11 cellular contexts compared by ENCODE assay signal in genomic region chr2:159064446-159065301, GRCh38.
DNase-seq lines count a peak whose midpoint lies in the region; ATAC-seq, FAIRE-seq and TF ChIP-seq lines count a peak whose summit lies in the region.
"Had no signal": no experiment of that assay in that cellular context is flagged by ENCODE, and none has a peak within 500 bp of the region (broad histone marks: within the 10 kb centered on the region; RNA-seq: fewer than 3 reads in every experiment).

No MANE protein-coding gene starts in this region.

- TF ChIP-seq CTCF in HEK293 (tag by site-specific recombination; IDR thresholded peaks at IDR 0.05), result no peak
- TF ChIP-seq CTCF in prostate gland (IDR thresholded peaks at IDR 0.05), result no peak
- TF ChIP-seq CTCF in body of pancreas (IDR thresholded peaks at IDR 0.05), result no peak
- no peak for TF ChIP-seq CTCF in D721Med (IDR thresholded peaks at IDR 0.05; ENCODE audit: insufficient read depth, missing control alignments)

- H3K4me1 ChIP-seq in HEK293 (ENCODE audit: control insufficient read depth, insufficient read depth, low read length) (peaks cover 22% of the 10 kb centered on the region), prostate gland (replicated peaks) (peaks cover 23% of the 10 kb centered on the region), body of pancreas (peaks cover 31% of the 10 kb centered on the region)

- 48% methylated on average over 5 of the region's 5 CpGs for WGBS in prostate gland
- 38 to 43% methylated on average over 5 of the region's 5 CpGs for WGBS in body of pancreas, 2 donors

- peak; percentile 64 for DNase-seq in SW480 (ENCODE audit: low spot score)
- DNase-seq in foreskin melanocyte, result peak; percentile 58
- no peak for DNase-seq in prostate gland (ENCODE audit: low spot score)
- no peak for DNase-seq in body of pancreas
- DNase-seq in NCI-H345 (lab: John Stamatoyannopoulos, UW), result no peak
- no peak for DNase-seq in D721Med (ENCODE audit: insufficient read length, low spot score)
- DNase-seq: activated gamma-delta T cell treated with Interleukin-2 at 50 U/mL for 16 hours, head of caudate nucleus, upper lobe of left lung had no signal

- POLR2A ChIA-PET in HEK293 (lab: Yijun Ruan, JAX), result interaction anchor here (0.9 to 1.0 kb wide), 2 partner anchors 97 to 111 kb away, joined by 3 read pairs; no protein-coding TSS in a partner anchor

- H3K27ac ChIP-seq in HEK293 (ENCODE audit: extremely low read depth, low read depth, low read length) (peak overlapping the region; percentile 79), prostate gland (peak overlapping the region; percentile 52 to 73), body of pancreas (peak overlapping the region in 2 of 4 donors; percentile 11 to 41)

- H3K9me3 ChIP-seq in HEK293 (ENCODE audit: control insufficient read depth, insufficient read depth, low read depth, low read length) (no peaks in the 10 kb centered on the region), prostate gland (no peaks in the 10 kb centered on the region), body of pancreas (no peaks in the 10 kb centered on the region)
- H3K9me3 ChIP-seq: upper lobe of left lung had no signal

- H3K27me3 ChIP-seq in prostate gland (replicated peaks; ENCODE audit: insufficient read depth) (no peaks in the 10 kb centered on the region), body of pancreas (no peaks in the 10 kb centered on the region)
- H3K27me3 ChIP-seq: upper lobe of left lung had no signal

- intact Hi-C loops in prostate gland (cut with DNase I) (no loop called here), body of pancreas (cut with DNase I) (no loop called here)

- H3K4me3 ChIP-seq in HEK293 (ENCODE audit: low read depth, low read length) (no peak overlapping the region), prostate gland (no peak overlapping the region), body of pancreas (no peak overlapping the region)
- H3K4me3 ChIP-seq: upper lobe of left lung had no signal

- H3K36me3 ChIP-seq in HEK293 (ENCODE audit: control insufficient read depth in 2 of 2, insufficient read depth in 1 of 2, low read length in 2 of 2) (peaks cover 0 to 5% of the 10 kb centered on the region in 2 experiments; a peak in 1 of 3 replicates), prostate gland (no peaks in the 10 kb centered on the region), body of pancreas (replicated peaks in 1 of 2; ENCODE audit: insufficient read depth in 1 of 2, low read depth in 2 of 2) (no peaks in the 10 kb centered on the region)

- FAIRE-seq in D721Med (lab: Jason Lieb, UNC), result no peak

- ATAC-seq in body of pancreas (no peak), GM19452 (IDR thresholded peaks at IDR 0.05; ENCODE audit: unreplicated experiment) (no peak)

- CTCF ChIA-PET in HEK293 (lab: Yijun Ruan, JAX), result interaction anchor here (1.1 to 2.1 kb wide), 2 partner anchors 19 to 54 kb away, joined by 4 to 6 read pairs; no protein-coding TSS in a partner anchor

- TF ChIP-seq POLR2A in prostate gland (IDR thresholded peaks at IDR 0.05), result no peak
- TF ChIP-seq POLR2A in body of pancreas (IDR thresholded peaks at IDR 0.05), result no peak

TF ChIP-seq in HEK293, 187 proteins besides CTCF, POLR2A, EP300 and RAD21 (continues in another document):
- TF ChIP-seq SCRT2 (tag by site-specific recombination; IDR thresholded peaks at IDR 0.05) (no peak), ZNF132 (tag by site-specific recombination; IDR thresholded peaks at IDR 0.05; ENCODE audit: borderline replicate concordance) (no peak), ZSCAN4 (tag by site-specific recombination; IDR thresholded peaks at IDR 0.05) (no peak), ZNF830 (tag by site-specific recombination; IDR thresholded peaks at IDR 0.05; ENCODE audit: low read depth) (no peak), ZNF626 (tag by site-specific recombination; IDR thresholded peaks at IDR 0.05) (no peak), ZNF274 (IDR thresholded peaks at IDR 0.05; ENCODE audit: low read length) (no peak), ZNF274 (tag by site-specific recombination; IDR thresholded peaks at IDR 0.05; ENCODE audit: borderline replicate concordance) (no peak), SCRT1 (tag by site-specific recombination; IDR thresholded peaks at IDR 0.05; ENCODE audit: borderline replicate concordance) (no peak), ZNF513 (tag by site-specific recombination; IDR thresholded peaks at IDR 0.05) (no peak), ZIC2 (tag by site-specific recombination; IDR thresholded peaks at IDR 0.05) (peak; percentile 90), ZBTB17 (tag by site-specific recombination; IDR thresholded peaks at IDR 0.05) (peak; percentile 56; the same call in 1 of the 2 replicates), ZBTB20 (tag by site-specific recombination; IDR thresholded peaks at IDR 0.05) (no peak), ZNF501 (tag by site-specific recombination; IDR thresholded peaks at IDR 0.05) (no peak)
- TF ChIP-seq, protein P1, sequence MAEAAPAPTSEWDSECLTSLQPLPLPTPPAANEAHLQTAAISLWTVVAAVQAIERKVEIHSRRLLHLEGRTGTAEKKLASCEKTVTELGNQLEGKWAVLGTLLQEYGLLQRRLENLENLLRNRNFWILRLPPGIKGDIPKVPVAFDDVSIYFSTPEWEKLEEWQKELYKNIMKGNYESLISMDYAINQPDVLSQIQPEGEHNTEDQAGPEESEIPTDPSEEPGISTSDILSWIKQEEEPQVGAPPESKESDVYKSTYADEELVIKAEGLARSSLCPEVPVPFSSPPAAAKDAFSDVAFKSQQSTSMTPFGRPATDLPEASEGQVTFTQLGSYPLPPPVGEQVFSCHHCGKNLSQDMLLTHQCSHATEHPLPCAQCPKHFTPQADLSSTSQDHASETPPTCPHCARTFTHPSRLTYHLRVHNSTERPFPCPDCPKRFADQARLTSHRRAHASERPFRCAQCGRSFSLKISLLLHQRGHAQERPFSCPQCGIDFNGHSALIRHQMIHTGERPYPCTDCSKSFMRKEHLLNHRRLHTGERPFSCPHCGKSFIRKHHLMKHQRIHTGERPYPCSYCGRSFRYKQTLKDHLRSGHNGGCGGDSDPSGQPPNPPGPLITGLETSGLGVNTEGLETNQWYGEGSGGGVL (tag by site-specific recombination; IDR thresholded peaks at IDR 0.05), result peak; percentile 57
- TF ChIP-seq, protein P2, sequence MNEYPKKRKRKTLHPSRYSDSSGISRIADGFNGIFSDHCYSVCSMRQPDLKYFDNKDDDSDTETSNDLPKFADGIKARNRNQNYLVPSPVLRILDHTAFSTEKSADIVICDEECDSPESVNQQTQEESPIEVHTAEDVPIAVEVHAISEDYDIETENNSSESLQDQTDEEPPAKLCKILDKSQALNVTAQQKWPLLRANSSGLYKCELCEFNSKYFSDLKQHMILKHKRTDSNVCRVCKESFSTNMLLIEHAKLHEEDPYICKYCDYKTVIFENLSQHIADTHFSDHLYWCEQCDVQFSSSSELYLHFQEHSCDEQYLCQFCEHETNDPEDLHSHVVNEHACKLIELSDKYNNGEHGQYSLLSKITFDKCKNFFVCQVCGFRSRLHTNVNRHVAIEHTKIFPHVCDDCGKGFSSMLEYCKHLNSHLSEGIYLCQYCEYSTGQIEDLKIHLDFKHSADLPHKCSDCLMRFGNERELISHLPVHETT (tag by site-specific recombination; IDR thresholded peaks at IDR 0.05), result no peak
- TF ChIP-seq, protein P3, sequence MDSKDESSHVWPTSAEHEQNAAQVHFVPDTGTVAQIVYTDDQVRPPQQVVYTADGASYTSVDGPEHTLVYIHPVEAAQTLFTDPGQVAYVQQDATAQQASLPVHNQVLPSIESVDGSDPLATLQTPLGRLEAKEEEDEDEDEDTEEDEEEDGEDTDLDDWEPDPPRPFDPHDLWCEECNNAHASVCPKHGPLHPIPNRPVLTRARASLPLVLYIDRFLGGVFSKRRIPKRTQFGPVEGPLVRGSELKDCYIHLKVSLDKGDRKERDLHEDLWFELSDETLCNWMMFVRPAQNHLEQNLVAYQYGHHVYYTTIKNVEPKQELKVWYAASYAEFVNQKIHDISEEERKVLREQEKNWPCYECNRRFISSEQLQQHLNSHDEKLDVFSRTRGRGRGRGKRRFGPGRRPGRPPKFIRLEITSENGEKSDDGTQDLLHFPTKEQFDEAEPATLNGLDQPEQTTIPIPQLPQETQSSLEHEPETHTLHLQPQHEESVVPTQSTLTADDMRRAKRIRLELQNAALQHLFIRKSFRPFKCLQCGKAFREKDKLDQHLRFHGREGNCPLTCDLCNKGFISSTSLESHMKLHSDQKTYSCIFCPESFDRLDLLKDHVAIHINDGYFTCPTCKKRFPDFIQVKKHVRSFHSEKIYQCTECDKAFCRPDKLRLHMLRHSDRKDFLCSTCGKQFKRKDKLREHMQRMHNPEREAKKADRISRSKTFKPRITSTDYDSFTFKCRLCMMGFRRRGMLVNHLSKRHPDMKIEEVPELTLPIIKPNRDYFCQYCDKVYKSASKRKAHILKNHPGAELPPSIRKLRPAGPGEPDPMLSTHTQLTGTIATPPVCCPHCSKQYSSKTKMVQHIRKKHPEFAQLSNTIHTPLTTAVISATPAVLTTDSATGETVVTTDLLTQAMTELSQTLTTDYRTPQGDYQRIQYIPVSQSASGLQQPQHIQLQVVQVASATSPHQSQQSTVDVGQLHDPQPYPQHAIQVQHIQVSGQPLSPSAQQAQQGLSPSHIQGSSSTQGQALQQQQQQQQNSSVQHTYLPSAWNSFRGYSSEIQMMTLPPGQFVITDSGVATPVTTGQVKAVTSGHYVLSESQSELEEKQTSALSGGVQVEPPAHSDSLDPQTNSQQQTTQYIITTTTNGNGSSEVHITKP (tag by site-specific recombination; IDR thresholded peaks at IDR 0.05), result peak; percentile 78

Comparison
In these comparisons a context has a peak if more than half of its experiments do, and no peak if none do; other contexts are left out.
1. DNase-seq: peak in SW480 (single experiment) and foreskin melanocyte (single experiment); none in prostate gland (single experiment), body of pancreas (0 of 4), NCI-H345 (single experiment) and D721Med (single experiment).